In the genomic region with DNA sequence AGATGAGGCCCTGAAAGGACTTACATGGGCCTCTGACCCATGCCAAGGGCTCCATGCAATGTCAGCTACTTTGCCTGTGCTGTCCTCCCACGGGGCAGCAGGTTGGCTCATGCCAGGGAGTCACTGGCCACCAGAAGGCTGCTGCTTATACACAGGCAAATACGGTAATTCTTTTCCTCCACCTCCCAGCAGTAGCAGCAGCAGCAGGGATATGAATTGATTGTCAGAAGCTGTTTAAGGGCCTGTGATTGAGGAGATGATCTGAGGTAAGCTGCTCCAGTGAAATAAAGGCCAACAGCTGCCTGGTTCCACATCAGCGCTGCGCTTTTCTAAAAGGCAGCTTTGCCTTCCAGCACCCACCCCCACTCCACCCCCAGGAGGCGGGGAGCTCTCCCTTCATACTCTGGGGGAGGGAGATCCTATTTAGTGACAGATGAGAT, we compare ENCODE assay signal across 13 cellular contexts.
DNase-seq lines count a peak whose midpoint lies in the region; TF ChIP-seq lines count a peak whose summit lies in the region.
"Had no signal": no experiment of that assay in that cellular context is flagged by ENCODE, and none has a peak within 500 bp of the region (broad histone marks: within the 10 kb centered on the region; RNA-seq: fewer than 3 reads in every experiment).

No MANE protein-coding gene starts in this region.

- H3K4ac ChIP-seq in neuronal stem cell (ENCODE audit: low read length), result no peak overlapping the region

- H2AK5ac ChIP-seq in neuronal stem cell (ENCODE audit: low read depth, low read length), result no peak overlapping the region

- no peak overlapping the region for H3K14ac ChIP-seq in neuronal stem cell (ENCODE audit: low read length)

- no peak overlapping the region for H3K4me2 ChIP-seq in neuronal stem cell (ENCODE audit: insufficient read depth, low read length, poor library complexity, severe bottlenecking)

- peak overlapping the region in 3 of 5 experiments; percentile 10 to 62 (median 58) for H3K4me3 Mint-ChIP-seq in brain
- H3K4me3 Mint-ChIP-seq: activated CD8-positive, alpha-beta T cell treated with anti-CD3 and anti-CD28 coated beads, Interleukin-2, amount 10 ng/mL, durations not matched to agents 7 days and 5 days; activated naive CD8-positive, alpha-beta T cell treated with anti-CD3 and anti-CD28 coated beads, Interleukin-2, amount 50 U/mL, for 24 hours; nephron had no signal

- H3K9me3 ChIP-seq in neuronal stem cell (replicated peaks in 1 of 2; ENCODE audit: control insufficient read depth in 2 of 2, insufficient read depth in 1 of 2, low read depth in 1 of 2, low read length in 2 of 2), result no peaks in the 10 kb centered on the region

- no peak overlapping the region for H4K8ac ChIP-seq in neuronal stem cell (ENCODE audit: low read depth, low read length)

- H3K23ac ChIP-seq in neuronal stem cell (ENCODE audit: low read depth, low read length, poor library complexity), result no peak overlapping the region

- H2BK15ac ChIP-seq in neuronal stem cell (ENCODE audit: low read length), result no peak overlapping the region

- H2BK5ac ChIP-seq in neuronal stem cell (ENCODE audit: low read length), result no peak overlapping the region

- in situ Hi-C loops in GM13976 (cut with MboI; ENCODE audit: low sequenced_read_pairs, unreplicated experiment), result no loop called here

- TF ChIP-seq CTCF in brain (conservative IDR thresholded peaks at IDR 0.05) (no peak), GM13976 (IDR thresholded peaks at IDR 0.05; ENCODE audit: borderline replicate concordance, control extremely low read depth, extremely low read depth, insufficient read depth, missing control alignments) (no peak)

- H3K27me3 Mint-ChIP-seq in brain, result peaks cover 6% of the 10 kb centered on the region

- peaks cover 0 to 4% (median 0%) of the 10 kb centered on the region in 5 experiments for H3K9me3 Mint-ChIP-seq in brain
- H3K9me3 Mint-ChIP-seq: activated naive CD8-positive, alpha-beta T cell treated with anti-CD3 and anti-CD28 coated beads, Interleukin-2, amount 50 U/mL, for 24 hours; nephron had no signal

- no peak overlapping the region for H3K9ac ChIP-seq in neuronal stem cell (ENCODE audit: low read depth, low read length, poor library complexity)

- H4K91ac ChIP-seq in neuronal stem cell (ENCODE audit: low read depth, low read length, poor library complexity), result no peak overlapping the region

- no peaks in the 10 kb centered on the region for H3K36me3 ChIP-seq in H7 (replicated peaks; ENCODE audit: control insufficient read depth, insufficient read depth, low read length)
- H3K36me3 ChIP-seq in neuronal stem cell (replicated peaks in 1 of 2; ENCODE audit: control insufficient read depth in 2 of 2, insufficient read depth in 2 of 2, low read length in 2 of 2), result no peaks in the 10 kb centered on the region

- no peak overlapping the region for H2BK120ac ChIP-seq in neuronal stem cell (ENCODE audit: low read depth, low read length)

- no peak overlapping the region for H2AFZ ChIP-seq in neuronal stem cell (ENCODE audit: low read length)

- H3K79me1 ChIP-seq in neuronal stem cell (ENCODE audit: low read depth, low read length), result no peaks in the 10 kb centered on the region

- no peak overlapping the region for H2BK12ac ChIP-seq in neuronal stem cell (ENCODE audit: low read length)

- peaks cover 82% of the 10 kb centered on the region for H3K4me1 Mint-ChIP-seq in brain
- H3K4me1 Mint-ChIP-seq: activated naive CD8-positive, alpha-beta T cell treated with anti-CD3 and anti-CD28 coated beads, Interleukin-2, amount 50 U/mL, for 24 hours had no signal

- no CpG with 5 or more reads among the region's 5 CpGs for WGBS in neuronal stem cell (ENCODE audit: extremely low coverage in 2 of 2, insufficient read length in 2 of 2, insufficient replicate concordance in 1 of 2), 2 donors

- peak overlapping the region; percentile 11 for H3K18ac ChIP-seq in neuronal stem cell (ENCODE audit: low read length)

- peak; percentile 54 for DNase-seq in H7
- peak; percentile 40 for DNase-seq in NCI-H2227 (lab: John Stamatoyannopoulos, UW; ENCODE audit: unreplicated experiment)
- no peak for DNase-seq in neuronal stem cell (ENCODE audit: low spot score)
- DNase-seq in cerebellar nuclear complex (lab: John Stamatoyannopoulos, UW), result no peak
- DNase-seq in GM19238 (ENCODE audit: insufficient read length, low spot score), result no peak
- DNase-seq in LoVo (ENCODE audit: low spot score), result no peak
- no peak for DNase-seq in GM13976 (ENCODE audit: low spot score)
- DNase-seq: activated CD8-positive, alpha-beta T cell treated with anti-CD3 and anti-CD28 coated beads, Interleukin-2, amount 10 ng/mL, durations not matched to agents 7 days and 5 days; activated naive CD8-positive, alpha-beta T cell treated with anti-CD3 and anti-CD28 coated beads, Interleukin-2, amount 50 U/mL, for 24 hours; HCEC 1CT; NCI-H1930 had no signal

- H3K27ac Mint-ChIP-seq in brain, result peak overlapping the region; percentile 6 to 90 (median 54)
- H3K27ac Mint-ChIP-seq: activated CD8-positive, alpha-beta T cell treated with anti-CD3 and anti-CD28 coated beads, Interleukin-2, amount 10 ng/mL, durations not matched to agents 7 days and 5 days; activated naive CD8-positive, alpha-beta T cell treated with anti-CD3 and anti-CD28 coated beads, Interleukin-2, amount 50 U/mL, for 24 hours had no signal

- H3K27me3 ChIP-seq in H7 (ENCODE audit: control insufficient read depth, insufficient read depth, low read length), result peaks cover 3% of the 10 kb centered on the region; the same call in 1 of the 2 replicates
- peaks cover 0 to 98% (median 0%) of the 10 kb centered on the region in 3 experiments for H3K27me3 ChIP-seq in neuronal stem cell (ENCODE audit: control insufficient read depth in 3 of 3, insufficient read depth in 3 of 3, low read depth in 1 of 3, low read length in 3 of 3)

- H3K4me3 ChIP-seq in H7 (ENCODE audit: insufficient read depth, low read depth, low read length) (no peak overlapping the region), neuronal stem cell (ENCODE audit: low read length in 2 of 2) (no peak overlapping the region)

- peaks cover 4 to 26% of the 10 kb centered on the region in 2 donors for H3K4me1 ChIP-seq in neuronal stem cell (ENCODE audit: control insufficient read depth in 2 of 2, insufficient read depth in 1 of 2, low read depth in 1 of 2, low read length in 2 of 2)

- H3K36me3 Mint-ChIP-seq in brain, result no peaks in the 10 kb centered on the region

- H3K27ac ChIP-seq in neuronal stem cell (replicated peaks; ENCODE audit: low read length), result no peak overlapping the region

Comparison
In these comparisons a context has a peak if more than half of its experiments do, and no peak if none do; other contexts are left out.
1. DNase-seq: peak in H7 (single experiment) and NCI-H2227 (single experiment); none in neuronal stem cell (single experiment), cerebellar nuclear complex (0 of 2), GM19238 (single experiment), LoVo (single experiment) and GM13976 (single experiment).